16 cellular contexts compared by ENCODE assay signal in the genomic region with DNA sequence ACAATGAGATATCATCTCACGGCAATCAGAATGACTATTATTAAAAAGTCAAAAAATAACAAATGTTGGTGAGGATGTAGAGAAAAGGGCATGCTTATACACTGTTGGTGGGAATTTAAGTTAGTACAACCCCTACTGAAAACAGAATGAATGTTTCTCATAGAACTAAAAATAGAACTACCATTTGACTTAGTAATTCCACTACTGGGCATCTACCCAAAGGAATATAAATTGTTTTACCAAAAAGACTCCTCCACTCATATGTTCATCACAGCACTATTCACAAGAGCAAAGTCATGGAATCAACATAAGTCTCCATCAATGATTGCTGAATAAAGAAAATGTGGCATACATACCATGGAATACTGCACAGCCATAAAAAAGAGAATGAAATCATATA.
DNase-seq lines count a peak whose midpoint lies in the region; TF ChIP-seq lines count a peak whose summit lies in the region.
"Had no signal": no experiment of that assay in that cellular context is flagged by ENCODE, and none has a peak within 500 bp of the region (broad histone marks: within the 10 kb centered on the region; RNA-seq: fewer than 3 reads in every experiment).

No MANE protein-coding gene starts in this region.

- H3K4me3 ChIP-seq in AG09309 (ENCODE audit: control insufficient read depth, low read depth, low read length) (no peak overlapping the region), choroid plexus epithelial cell (ENCODE audit: low read depth, low read length) (no peak overlapping the region), fibroblast of villous mesenchyme (ENCODE audit: low read depth, low read length) (no peak overlapping the region)
- H3K4me3 ChIP-seq: A549, SJCRH30 had no signal

- no peak overlapping the region for H3K27ac ChIP-seq in substantia nigra (ENCODE audit: low read depth, low read length, poor library complexity, severe bottlenecking)
- H3K27ac ChIP-seq: A549, SJCRH30 had no signal

- TF ChIP-seq CTCF in AG09309 (IDR thresholded peaks at IDR 0.05; ENCODE audit: control insufficient read depth, insufficient read depth, low read depth, low read length, missing control alignments), result no peak
- TF ChIP-seq CTCF in choroid plexus epithelial cell (conservative IDR thresholded peaks at IDR 0.05; ENCODE audit: low read depth, low read length), result no peak
- TF ChIP-seq CTCF in fibroblast of villous mesenchyme (IDR thresholded peaks at IDR 0.05; ENCODE audit: insufficient read depth, low read depth, low read length), result no peak

- peak; percentile 8 for DNase-seq in AG09309 (ENCODE audit: low read depth)
- DNase-seq in LHCN-M2 (ENCODE audit: low read depth), result peak; percentile 39
- DNase-seq in choroid plexus epithelial cell (ENCODE audit: low read depth), result peak; percentile 37
- DNase-seq in fibroblast of villous mesenchyme (ENCODE audit: low read depth), result peak; percentile 10
- no peak for DNase-seq in substantia nigra (lab: John Stamatoyannopoulos, UW)
- no peak for DNase-seq in NOMO-1 treated with DMSO at 0.1 percent for 48 hours (lab: John Stamatoyannopoulos, UW; ENCODE audit: unreplicated experiment)
- no peak for DNase-seq in activated CD4-positive, CD25-positive, alpha-beta regulatory T cell treated with anti-CD3 and anti-CD28 coated beads, Interleukin-2, amount 50 U/mL, for 72 hours
- DNase-seq in activated gamma-delta T cell (lab: John Stamatoyannopoulos, UW), result no peak
- DNase-seq: COR-L47, NCI-H1930, NCI-H446, NCI-H69, OCI-M1, RPMI8226, SJCRH30 had no signal

Comparison
In these comparisons a context has a peak if more than half of its experiments do, and no peak if none do; other contexts are left out.
1. DNase-seq: peak in AG09309 (single experiment), LHCN-M2 (single experiment), choroid plexus epithelial cell (single experiment) and fibroblast of villous mesenchyme (single experiment); none in substantia nigra (0 of 49), NOMO-1 treated with DMSO at 0.1 percent for 48 hours (single experiment), activated CD4-positive, CD25-positive, alpha-beta regulatory T cell treated with anti-CD3 and anti-CD28 coated beads, Interleukin-2, amount 50 U/mL, for 72 hours (single experiment) and activated gamma-delta T cell (single experiment).